16 cellular contexts compared by ENCODE assay signal in the genomic region with DNA sequence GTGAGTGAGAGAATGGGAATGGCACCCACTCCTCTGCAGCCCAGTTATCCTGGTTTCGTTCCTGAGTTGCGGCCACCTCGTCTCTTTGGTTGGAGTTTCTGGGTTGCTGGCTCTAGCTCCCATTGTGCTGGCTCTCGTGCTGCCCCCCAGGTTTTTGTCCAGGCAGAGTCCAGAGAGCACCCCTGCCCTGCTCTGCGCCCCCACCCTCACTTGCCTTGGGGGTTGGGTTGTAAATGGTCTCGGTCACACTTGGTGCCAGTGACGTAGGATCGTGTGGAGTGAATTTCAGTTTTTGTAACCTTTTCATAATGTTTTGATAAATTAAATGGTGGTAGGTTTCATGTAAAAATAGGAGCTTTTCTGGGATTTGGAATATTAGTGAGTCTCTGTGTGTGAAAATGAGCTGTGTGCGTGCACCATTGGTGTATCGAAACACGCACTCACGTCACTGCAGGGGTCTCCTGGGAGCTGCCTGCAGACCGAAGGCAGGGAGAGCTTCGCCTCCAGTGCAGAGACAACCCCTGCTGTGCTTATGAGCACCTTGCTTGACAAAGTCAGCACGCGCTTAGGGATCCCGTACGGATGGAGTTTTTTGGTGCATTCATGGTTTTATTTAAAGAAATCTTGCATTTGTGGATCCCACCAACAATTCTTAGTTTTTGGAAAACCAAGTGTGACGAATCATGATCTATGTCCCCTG. TPM values are rescaled to one million over a fixed set of nuclear protein-coding genes. Genes with fewer than 3 reads are reported as not detected.
DNase-seq lines count a peak whose midpoint lies in the region; ATAC-seq, FAIRE-seq and TF ChIP-seq lines count a peak whose summit lies in the region.
"Had no signal": no experiment of that assay in that cellular context is flagged by ENCODE, and none has a peak within 500 bp of the region (broad histone marks: within the 10 kb centered on the region; RNA-seq: fewer than 3 reads in every experiment).

No MANE protein-coding gene starts in this region.

- peaks cover 11% of the 10 kb centered on the region; the same call in 1 of the 2 replicates for H3K36me3 ChIP-seq in GM23338 (ENCODE audit: insufficient read depth)
- H3K36me3 ChIP-seq in hepatocyte (replicated peaks; ENCODE audit: insufficient read depth, low read depth): no peaks in the 10 kb centered on the region

- peaks cover 47% of the 10 kb centered on the region for H3K79me2 ChIP-seq in GM23338 (replicated peaks; ENCODE audit: insufficient read depth)
- no peaks in the 10 kb centered on the region for H3K79me2 ChIP-seq in hepatocyte

- H3K4me2 ChIP-seq in A549 (no peak overlapping the region; the same call in 2 of the 3 replicates), GM23338 (no peak overlapping the region), hepatocyte (peak overlapping the region; percentile 60)

- CTCF ChIA-PET in A549 (lab: Yijun Ruan, JAX): interaction anchor here (1.8 to 3.4 kb wide), 3 partner anchors 10 to 19 kb away, joined by 7 to 20 read pairs (median 9); no protein-coding TSS in a partner anchor
- CTCF ChIA-PET in activated CD4-positive, alpha-beta T cell treated with anti-CD3 and anti-CD28 coated beads, Interleukin-2, amount 10 ng/mL, durations not matched to agents 7 days and 5 days (lab: Charles Lee): no interaction called here

- peaks cover 7% of the 10 kb centered on the region for H3K27me3 Mint-ChIP-seq in GM23338 (ENCODE audit: insufficient read depth, low read depth, poor library complexity)
- no peaks in the 10 kb centered on the region for H3K27me3 Mint-ChIP-seq in activated T-helper 1 cell treated with anti-CD3 and anti-CD28 coated beads, Interleukin-12 subunit alpha, Interleukin-12 subunit beta, Interleukin-2, Interleukin-4 antibody, amounts not matched to agents 30 ng/mL and 10 ng/mL and 1 ng/mL, durations not matched to agents 14 hours and 24 hours and 36 hours (ENCODE audit: insufficient read depth)
- H3K27me3 Mint-ChIP-seq in T-helper 2 cell treated with Interferon-gamma antibody and Interleukin-4, amounts not matched to agents 5 μg/mL and 100 μg/mL, for 36 hours (ENCODE audit: low read depth): no peaks in the 10 kb centered on the region
- no peaks in the 10 kb centered on the region for H3K27me3 Mint-ChIP-seq in activated CD4-positive, alpha-beta T cell treated with anti-CD3 and anti-CD28 coated beads, Interleukin-2, amount 10 ng/mL, durations not matched to agents 7 days and 5 days

- H3K4me1 ChIP-seq in A549 (peaks cover 80% of the 10 kb centered on the region), GM23338 (ENCODE audit: insufficient read depth) (0 out of 2 replicates have a peak, but pooled peaks cover 4% of the 10 kb centered on the region), hepatocyte (ENCODE audit: insufficient read depth) (peaks cover 8% of the 10 kb centered on the region)

- intact Hi-C loops in activated T-helper 1 cell treated with anti-CD3 and anti-CD28 coated beads, Interleukin-12 subunit alpha, Interleukin-12 subunit beta, Interleukin-2, Interleukin-4 antibody, amounts not matched to agents 30 ng/mL and 10 ng/mL and 1 ng/mL, durations not matched to agents 14 hours and 24 hours and 36 hours (cut with micrococcal nuclease): no loop called here

- TF ChIP-seq RAD21 in A549 (conservative IDR thresholded peaks at IDR 0.05 in 1 of 2, IDR thresholded peaks at IDR 0.05 in 1 of 2): no peak

- no peak overlapping the region for H3K4me3 Mint-ChIP-seq in GM23338
- H3K4me3 Mint-ChIP-seq in activated T-helper 1 cell treated with anti-CD3 and anti-CD28 coated beads, Interleukin-12 subunit alpha, Interleukin-12 subunit beta, Interleukin-2, Interleukin-4 antibody, amounts not matched to agents 30 ng/mL and 10 ng/mL and 1 ng/mL, durations not matched to agents 14 hours and 24 hours and 36 hours: no peak overlapping the region
- H3K4me3 Mint-ChIP-seq in T-helper 2 cell treated with Interferon-gamma antibody and Interleukin-4, amounts not matched to agents 5 μg/mL and 100 μg/mL, for 36 hours: no peak overlapping the region
- no peak overlapping the region for H3K4me3 Mint-ChIP-seq in activated CD4-positive, alpha-beta T cell treated with anti-CD3 and anti-CD28 coated beads, Interleukin-2, amount 10 ng/mL, durations not matched to agents 7 days and 5 days
- H3K4me3 Mint-ChIP-seq: CD8-positive, alpha-beta T cell had no signal

- DNase-seq in A549 (ENCODE audit: low read depth in 1 of 2, low spot score in 1 of 2): no peak
- no peak for DNase-seq in GM23338 (ENCODE audit: low spot score)
- DNase-seq in activated T-helper 1 cell treated with anti-CD3 and anti-CD28 coated beads, Interleukin-12 subunit alpha, Interleukin-12 subunit beta, Interleukin-2, Interleukin-4 antibody, amounts not matched to agents 30 ng/mL and 10 ng/mL and 1 ng/mL, durations not matched to agents 14 hours and 24 hours and 36 hours (ENCODE audit: low spot score): no peak
- no peak for DNase-seq in hepatocyte (ENCODE audit: low spot score)
- no peak for DNase-seq in NCI-H146 (lab: John Stamatoyannopoulos, UW)
- DNase-seq in NCI-H2029 treated with DMSO at 0.1 percent for 48 hours (lab: John Stamatoyannopoulos, UW): no peak
- DNase-seq in T-helper 2 cell treated with Interferon-gamma antibody and Interleukin-4, amounts not matched to agents 5 μg/mL and 100 μg/mL, for 36 hours (ENCODE audit: low spot score): no peak
- DNase-seq in activated CD4-positive, alpha-beta T cell treated with anti-CD3 and anti-CD28 coated beads, Interleukin-2, amount 10 ng/mL, durations not matched to agents 7 days and 5 days: no peak
- DNase-seq: ACHN; CD8-positive, alpha-beta T cell; DND-41; GDM1; NCI-H1930; NCI-H510A treated with DMSO at 0.1 percent for 48 hours; SIG-M5 had no signal

- H3F3A ChIP-seq in GM23338 (replicated peaks; ENCODE audit: low read depth): no peaks in the 10 kb centered on the region

- no peak for TF ChIP-seq POLR2A in A549 (IDR thresholded peaks at IDR 0.05; ENCODE audit: low read length)

- no peak overlapping the region for H3K4me3 ChIP-seq in A549
- no peak overlapping the region for H3K4me3 ChIP-seq in GM23338
- no peak overlapping the region for H3K4me3 ChIP-seq in hepatocyte

- H3K27ac ChIP-seq in A549 (peak overlapping the region; percentile 92 to 99; a peak in 5 of 6 replicates), GM23338 (ENCODE audit: low read depth) (0 out of 2 replicates have a peak overlapping the region, but pooled peaks have one; percentile 19), hepatocyte (no peak overlapping the region)

- POLR2A ChIA-PET in A549 (lab: Yijun Ruan, JAX): interaction anchor here (0.8 to 1.1 kb wide), 4 partner anchors 8 to 30 kb away, joined by 3 to 4 read pairs (median 4); no protein-coding TSS in a partner anchor
- POLR2A ChIA-PET in activated CD4-positive, alpha-beta T cell treated with anti-CD3 and anti-CD28 coated beads, Interleukin-2, amount 10 ng/mL, durations not matched to agents 7 days and 5 days (lab: Charles Lee): no interaction called here

- WGBS in A549 (ENCODE audit: missing lambda C conversion rate): 96% methylated on average over 19 of the region's 19 CpGs
- 98% methylated on average over 19 of the region's 19 CpGs for WGBS in hepatocyte (ENCODE audit: low lambda C conversion rate, missing lambda C conversion rate)

- FAIRE-seq in A549 (lab: Jason Lieb, UNC): no peak
- FAIRE-seq: RCC 7860 had no signal

- TF ChIP-seq EP300 in A549 (IDR thresholded peaks at IDR 0.05): no peak

- H2AFZ ChIP-seq in GM23338 (no peak overlapping the region), hepatocyte (no peak overlapping the region)

- H3K9me3 ChIP-seq in A549 (no peaks in the 10 kb centered on the region), hepatocyte (ENCODE audit: low read depth) (no peaks in the 10 kb centered on the region)

- H3K9me3 Mint-ChIP-seq in GM23338: no peaks in the 10 kb centered on the region; the same call in 1 of the 3 replicates
- H3K9me3 Mint-ChIP-seq in activated T-helper 1 cell treated with anti-CD3 and anti-CD28 coated beads, Interleukin-12 subunit alpha, Interleukin-12 subunit beta, Interleukin-2, Interleukin-4 antibody, amounts not matched to agents 30 ng/mL and 10 ng/mL and 1 ng/mL, durations not matched to agents 14 hours and 24 hours and 36 hours: no peaks in the 10 kb centered on the region
- no peaks in the 10 kb centered on the region for H3K9me3 Mint-ChIP-seq in T-helper 2 cell treated with Interferon-gamma antibody and Interleukin-4, amounts not matched to agents 5 μg/mL and 100 μg/mL, for 36 hours
- H3K9me3 Mint-ChIP-seq in activated CD4-positive, alpha-beta T cell treated with anti-CD3 and anti-CD28 coated beads, Interleukin-2, amount 10 ng/mL, durations not matched to agents 7 days and 5 days: no peaks in the 10 kb centered on the region
- H3K9me3 Mint-ChIP-seq: CD8-positive, alpha-beta T cell had no signal

- H3K27ac Mint-ChIP-seq in GM23338: peak overlapping the region; percentile 0
- H3K27ac Mint-ChIP-seq in activated T-helper 1 cell treated with anti-CD3 and anti-CD28 coated beads, Interleukin-12 subunit alpha, Interleukin-12 subunit beta, Interleukin-2, Interleukin-4 antibody, amounts not matched to agents 30 ng/mL and 10 ng/mL and 1 ng/mL, durations not matched to agents 14 hours and 24 hours and 36 hours: peak overlapping the region; percentile 56
- no peak overlapping the region for H3K27ac Mint-ChIP-seq in T-helper 2 cell treated with Interferon-gamma antibody and Interleukin-4, amounts not matched to agents 5 μg/mL and 100 μg/mL, for 36 hours
- H3K27ac Mint-ChIP-seq in activated CD4-positive, alpha-beta T cell treated with anti-CD3 and anti-CD28 coated beads, Interleukin-2, amount 10 ng/mL, durations not matched to agents 7 days and 5 days: no peak overlapping the region
- H3K27ac Mint-ChIP-seq: CD8-positive, alpha-beta T cell had no signal

- H4K20me1 ChIP-seq in GM23338 (replicated peaks; ENCODE audit: insufficient read depth) (peaks cover 16% of the 10 kb centered on the region), hepatocyte (ENCODE audit: insufficient read depth, poor library complexity, severe bottlenecking) (no peaks in the 10 kb centered on the region)

- no peaks in the 10 kb centered on the region for H3K9me2 ChIP-seq in GM23338 (ENCODE audit: insufficient read depth)
- no peaks in the 10 kb centered on the region for H3K9me2 ChIP-seq in hepatocyte (replicated peaks; ENCODE audit: insufficient read depth)

- H3K4me1 Mint-ChIP-seq in GM23338: peaks cover 15% of the 10 kb centered on the region
- peaks cover 27% of the 10 kb centered on the region for H3K4me1 Mint-ChIP-seq in activated T-helper 1 cell treated with anti-CD3 and anti-CD28 coated beads, Interleukin-12 subunit alpha, Interleukin-12 subunit beta, Interleukin-2, Interleukin-4 antibody, amounts not matched to agents 30 ng/mL and 10 ng/mL and 1 ng/mL, durations not matched to agents 14 hours and 24 hours and 36 hours (ENCODE audit: low read depth)
- peaks cover 19% of the 10 kb centered on the region for H3K4me1 Mint-ChIP-seq in T-helper 2 cell treated with Interferon-gamma antibody and Interleukin-4, amounts not matched to agents 5 μg/mL and 100 μg/mL, for 36 hours (ENCODE audit: low read depth)
- H3K4me1 Mint-ChIP-seq in activated CD4-positive, alpha-beta T cell treated with anti-CD3 and anti-CD28 coated beads, Interleukin-2, amount 10 ng/mL, durations not matched to agents 7 days and 5 days: peaks cover 18% of the 10 kb centered on the region

- ATAC-seq in A549 (no peak), GM23338 (no peak)
- ATAC-seq: CD8-positive, alpha-beta T cell had no signal

- H3K27me3 ChIP-seq in GM23338 (ENCODE audit: insufficient read depth) (no peaks in the 10 kb centered on the region), hepatocyte (no peaks in the 10 kb centered on the region)

- peaks cover 58% of the 10 kb centered on the region for H3K36me3 Mint-ChIP-seq in GM23338 (ENCODE audit: low read depth)
- peaks cover 52% of the 10 kb centered on the region for H3K36me3 Mint-ChIP-seq in activated T-helper 1 cell treated with anti-CD3 and anti-CD28 coated beads, Interleukin-12 subunit alpha, Interleukin-12 subunit beta, Interleukin-2, Interleukin-4 antibody, amounts not matched to agents 30 ng/mL and 10 ng/mL and 1 ng/mL, durations not matched to agents 14 hours and 24 hours and 36 hours (ENCODE audit: low read depth)
- peaks cover 59% of the 10 kb centered on the region for H3K36me3 Mint-ChIP-seq in T-helper 2 cell treated with Interferon-gamma antibody and Interleukin-4, amounts not matched to agents 5 μg/mL and 100 μg/mL, for 36 hours (ENCODE audit: low read depth)
- H3K36me3 Mint-ChIP-seq in activated CD4-positive, alpha-beta T cell treated with anti-CD3 and anti-CD28 coated beads, Interleukin-2, amount 10 ng/mL, durations not matched to agents 7 days and 5 days (ENCODE audit: low read depth): peaks cover 49% of the 10 kb centered on the region

- no peak for TF ChIP-seq CTCF in A549 (IDR thresholded peaks at IDR 0.05)
- no peak for TF ChIP-seq CTCF in GM23338 (conservative IDR thresholded peaks at IDR 0.05; ENCODE audit: low read depth in 2 of 2)
- TF ChIP-seq CTCF in hepatocyte (IDR thresholded peaks at IDR 0.05; ENCODE audit: poor library complexity): no peak

RNA-seq across cellular contexts. Expression of a gene that starts 32.9 kb away (rescaled TPM):
- 164 and 166 TPM in 2 replicates for polyA plus RNA-seq in A549 (2011; rRNA removed)
- 360 and 395 TPM in 2 replicates for polyA plus RNA-seq in A549 (2012; cell fraction: cytosol; rRNA removed)
- polyA plus RNA-seq in A549 (2012; cell fraction: nucleus; rRNA removed): 741 and 798 TPM in 2 replicates
- 273 to 329 TPM (median 279 TPM) in 3 replicates for polyA plus RNA-seq in A549 (2017; fragmentation: RNase III; extraction: RNeasy Plus Mini Kit Qiagen cat#74134 plus additional on column Dnase treatment)
- 130 and 164 TPM in 2 replicates for polyA minus RNA-seq in A549 (2011; rRNA and poly(A)+ RNA removed)
- 117 and 120 TPM in 2 replicates for total RNA-seq in GM23338 (2014; rRNA removed; shearing (Covaris generic))
- 55.3 and 56.3 TPM in 2 replicates for polyA plus RNA-seq in GM23338 (2016; fragmentation: Nextera tagmentation; extraction: Ambion mirVana)
- 264 and 267 TPM in 2 replicates for total RNA-seq in activated T-helper 1 cell treated with anti-CD3 and anti-CD28 coated beads, Interleukin-12 subunit alpha, Interleukin-12 subunit beta, Interleukin-2, Interleukin-4 antibody, amounts not matched to agents 30 ng/mL and 10 ng/mL and 1 ng/mL, durations not matched to agents 14 hours and 24 hours and 36 hours
- total RNA-seq in hepatocyte: 17.5 and 24.6 TPM in 2 replicates
- 48.9 and 56.0 TPM in 2 replicates for polyA plus RNA-seq in hepatocyte
- total RNA-seq in activated CD4-positive, alpha-beta T cell treated with anti-CD3 and anti-CD28 coated beads, Interleukin-2, amount 10 ng/mL, durations not matched to agents 7 days and 5 days: 100 to 1,000 TPM; 173 to 178 TPM

Comparison
In these comparisons a context has a peak if more than half of its experiments do, and no peak if none do; other contexts are left out.
1. H3K27ac Mint-ChIP-seq: peak in GM23338 (single experiment) and activated T-helper 1 cell treated with anti-CD3 and anti-CD28 coated beads, Interleukin-12 subunit alpha, Interleukin-12 subunit beta, Interleukin-2, Interleukin-4 antibody, amounts not matched to agents 30 ng/mL and 10 ng/mL and 1 ng/mL, durations not matched to agents 14 hours and 24 hours and 36 hours (single experiment); none in T-helper 2 cell treated with Interferon-gamma antibody and Interleukin-4, amounts not matched to agents 5 μg/mL and 100 μg/mL, for 36 hours (single experiment) and activated CD4-positive, alpha-beta T cell treated with anti-CD3 and anti-CD28 coated beads, Interleukin-2, amount 10 ng/mL, durations not matched to agents 7 days and 5 days (single experiment).